In the genomic region with DNA sequence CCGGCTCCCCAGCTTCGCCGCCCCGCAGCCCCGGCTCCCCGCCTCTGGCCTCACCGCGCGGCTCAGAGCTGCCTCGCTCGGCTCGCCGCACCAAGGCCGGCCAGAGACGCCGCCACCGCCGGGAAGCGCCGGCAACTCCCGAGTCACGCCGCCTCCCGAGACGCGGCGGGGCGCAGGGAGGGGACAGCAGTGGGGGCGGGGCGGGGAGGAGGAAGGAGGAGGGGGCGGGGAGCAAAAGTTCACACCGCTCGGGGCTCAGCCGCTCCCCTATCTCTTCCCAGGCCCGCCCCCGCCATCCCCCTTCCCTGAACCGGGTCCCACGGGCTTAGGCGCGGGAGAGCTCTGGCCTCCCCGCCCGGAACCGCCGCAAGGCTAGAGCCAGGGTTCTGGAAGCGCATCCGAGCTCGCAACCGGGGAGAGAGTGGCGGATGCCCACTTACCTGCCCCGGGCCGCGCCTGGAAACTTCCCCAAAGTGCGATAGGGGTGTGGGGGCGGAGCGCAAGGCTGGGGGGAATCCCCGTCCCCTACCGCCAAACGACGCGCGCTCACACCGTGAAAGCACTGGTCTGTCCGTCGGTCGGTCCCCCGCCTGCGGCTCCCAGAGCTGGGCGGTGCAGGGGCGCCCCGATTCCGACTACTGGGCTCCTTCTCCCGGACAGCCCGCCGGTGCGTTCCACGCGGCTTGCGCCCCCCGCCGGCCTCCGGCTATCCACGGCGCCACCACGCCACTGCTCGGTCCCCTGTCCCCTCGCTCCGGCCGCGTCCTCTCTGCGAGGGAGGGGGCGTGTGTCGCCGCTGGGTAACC, we compare ENCODE assay signal across 1 cellular context.
TF ChIP-seq lines count a peak whose summit lies in the region.

No MANE protein-coding gene starts in this region.

TF ChIP-seq in HEK293, 187 proteins besides CTCF, POLR2A, EP300 and RAD21 (continued from another document and continues in another):
- TF ChIP-seq, protein P1, sequence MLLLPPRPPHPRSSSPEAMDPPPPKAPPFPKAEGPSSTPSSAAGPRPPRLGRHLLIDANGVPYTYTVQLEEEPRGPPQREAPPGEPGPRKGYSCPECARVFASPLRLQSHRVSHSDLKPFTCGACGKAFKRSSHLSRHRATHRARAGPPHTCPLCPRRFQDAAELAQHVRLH (tag by site-specific recombination; IDR thresholded peaks at IDR 0.05), result no peak
- TF ChIP-seq, protein P2, sequence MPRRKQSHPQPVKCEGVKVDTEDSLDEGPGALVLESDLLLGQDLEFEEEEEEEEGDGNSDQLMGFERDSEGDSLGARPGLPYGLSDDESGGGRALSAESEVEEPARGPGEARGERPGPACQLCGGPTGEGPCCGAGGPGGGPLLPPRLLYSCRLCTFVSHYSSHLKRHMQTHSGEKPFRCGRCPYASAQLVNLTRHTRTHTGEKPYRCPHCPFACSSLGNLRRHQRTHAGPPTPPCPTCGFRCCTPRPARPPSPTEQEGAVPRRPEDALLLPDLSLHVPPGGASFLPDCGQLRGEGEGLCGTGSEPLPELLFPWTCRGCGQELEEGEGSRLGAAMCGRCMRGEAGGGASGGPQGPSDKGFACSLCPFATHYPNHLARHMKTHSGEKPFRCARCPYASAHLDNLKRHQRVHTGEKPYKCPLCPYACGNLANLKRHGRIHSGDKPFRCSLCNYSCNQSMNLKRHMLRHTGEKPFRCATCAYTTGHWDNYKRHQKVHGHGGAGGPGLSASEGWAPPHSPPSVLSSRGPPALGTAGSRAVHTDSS (tag by site-specific recombination; IDR thresholded peaks at IDR 0.05), result no peak
- TF ChIP-seq ZNF785 (tag by site-specific recombination; IDR thresholded peaks at IDR 0.05) (no peak), ZNF394 (tag by site-specific recombination; IDR thresholded peaks at IDR 0.05; ENCODE audit: borderline replicate concordance) (no peak), ZNF146 (tag by site-specific recombination; IDR thresholded peaks at IDR 0.05) (no peak), ZNF501 (tag by site-specific recombination; IDR thresholded peaks at IDR 0.05) (peak; percentile 75; the same call in 1 of the 2 replicates), ZNF629 (tag by site-specific recombination; IDR thresholded peaks at IDR 0.05) (0 out of 2 replicates have a peak, but pooled peaks have one; percentile 18), ZNF677 (tag by site-specific recombination; IDR thresholded peaks at IDR 0.05) (no peak), ZNF791 (tag by site-specific recombination; IDR thresholded peaks at IDR 0.05) (no peak), ZSCAN23 (tag by site-specific recombination; IDR thresholded peaks at IDR 0.05) (no peak), BCL11A (tag by site-specific recombination; IDR thresholded peaks at IDR 0.05; ENCODE audit: low read depth) (no peak), KLF1 (tag by site-specific recombination; IDR thresholded peaks at IDR 0.05) (no peak; the same call in 1 of the 2 replicates), GLI4 (tag by site-specific recombination; IDR thresholded peaks at IDR 0.05) (no peak), ZNF138 (tag by site-specific recombination; IDR thresholded peaks at IDR 0.05; ENCODE audit: borderline replicate concordance) (no peak), ZFP69B (tag by site-specific recombination; IDR thresholded peaks at IDR 0.05) (no peak), ZNF366 (tag by site-specific recombination; conservative IDR thresholded peaks at IDR 0.05) (no peak), ZFP3 (tag by site-specific recombination; IDR thresholded peaks at IDR 0.05; ENCODE audit: low read depth) (no peak), SP7 (tag by site-specific recombination; IDR thresholded peaks at IDR 0.05) (peak; percentile 48), ZNF521 (tag by site-specific recombination; IDR thresholded peaks at IDR 0.05) (no peak), PRDM1 (tag by site-specific recombination; IDR thresholded peaks at IDR 0.05) (no peak), ZNF10 (tag by site-specific recombination; IDR thresholded peaks at IDR 0.05) (no peak), EGR2 (tag by site-specific recombination; IDR thresholded peaks at IDR 0.05; ENCODE audit: low read depth) (peak; percentile 48; the same call in 1 of the 2 replicates), ZXDB (tag by site-specific recombination; IDR thresholded peaks at IDR 0.05) (peak; percentile 51), ZNF221 (tag by site-specific recombination; IDR thresholded peaks at IDR 0.05; ENCODE audit: borderline replicate concordance) (no peak), ZNF416 (tag by site-specific recombination; IDR thresholded peaks at IDR 0.05) (no peak), ZNF549 (tag by site-specific recombination; IDR thresholded peaks at IDR 0.05) (no peak), ZNF335 (tag by site-specific recombination; conservative IDR thresholded peaks at IDR 0.05) (peak; percentile 79), ZNF529 (tag by site-specific recombination; IDR thresholded peaks at IDR 0.05; ENCODE audit: insufficient replicate concordance) (no peak), HOXC10 (CRISPR knock-in tag; IDR thresholded peaks at IDR 0.05) (no peak), ZNF768 (tag by site-specific recombination; IDR thresholded peaks at IDR 0.05) (no peak), ZNF600 (tag by site-specific recombination; IDR thresholded peaks at IDR 0.05) (peak; percentile 29; the same call in 1 of the 2 replicates)
- TF ChIP-seq, protein P3, sequence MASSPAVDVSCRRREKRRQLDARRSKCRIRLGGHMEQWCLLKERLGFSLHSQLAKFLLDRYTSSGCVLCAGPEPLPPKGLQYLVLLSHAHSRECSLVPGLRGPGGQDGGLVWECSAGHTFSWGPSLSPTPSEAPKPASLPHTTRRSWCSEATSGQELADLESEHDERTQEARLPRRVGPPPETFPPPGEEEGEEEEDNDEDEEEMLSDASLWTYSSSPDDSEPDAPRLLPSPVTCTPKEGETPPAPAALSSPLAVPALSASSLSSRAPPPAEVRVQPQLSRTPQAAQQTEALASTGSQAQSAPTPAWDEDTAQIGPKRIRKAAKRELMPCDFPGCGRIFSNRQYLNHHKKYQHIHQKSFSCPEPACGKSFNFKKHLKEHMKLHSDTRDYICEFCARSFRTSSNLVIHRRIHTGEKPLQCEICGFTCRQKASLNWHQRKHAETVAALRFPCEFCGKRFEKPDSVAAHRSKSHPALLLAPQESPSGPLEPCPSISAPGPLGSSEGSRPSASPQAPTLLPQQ (tag by site-specific recombination; IDR thresholded peaks at IDR 0.05), result peak; percentile 36; the same call in 1 of the 2 replicates
- TF ChIP-seq, protein P4, sequence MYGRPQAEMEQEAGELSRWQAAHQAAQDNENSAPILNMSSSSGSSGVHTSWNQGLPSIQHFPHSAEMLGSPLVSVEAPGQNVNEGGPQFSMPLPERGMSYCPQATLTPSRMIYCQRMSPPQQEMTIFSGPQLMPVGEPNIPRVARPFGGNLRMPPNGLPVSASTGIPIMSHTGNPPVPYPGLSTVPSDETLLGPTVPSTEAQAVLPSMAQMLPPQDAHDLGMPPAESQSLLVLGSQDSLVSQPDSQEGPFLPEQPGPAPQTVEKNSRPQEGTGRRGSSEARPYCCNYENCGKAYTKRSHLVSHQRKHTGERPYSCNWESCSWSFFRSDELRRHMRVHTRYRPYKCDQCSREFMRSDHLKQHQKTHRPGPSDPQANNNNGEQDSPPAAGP (tag by site-specific recombination; IDR thresholded peaks at IDR 0.05), result no peak; the same call in 1 of the 2 replicates
- TF ChIP-seq, protein P5, sequence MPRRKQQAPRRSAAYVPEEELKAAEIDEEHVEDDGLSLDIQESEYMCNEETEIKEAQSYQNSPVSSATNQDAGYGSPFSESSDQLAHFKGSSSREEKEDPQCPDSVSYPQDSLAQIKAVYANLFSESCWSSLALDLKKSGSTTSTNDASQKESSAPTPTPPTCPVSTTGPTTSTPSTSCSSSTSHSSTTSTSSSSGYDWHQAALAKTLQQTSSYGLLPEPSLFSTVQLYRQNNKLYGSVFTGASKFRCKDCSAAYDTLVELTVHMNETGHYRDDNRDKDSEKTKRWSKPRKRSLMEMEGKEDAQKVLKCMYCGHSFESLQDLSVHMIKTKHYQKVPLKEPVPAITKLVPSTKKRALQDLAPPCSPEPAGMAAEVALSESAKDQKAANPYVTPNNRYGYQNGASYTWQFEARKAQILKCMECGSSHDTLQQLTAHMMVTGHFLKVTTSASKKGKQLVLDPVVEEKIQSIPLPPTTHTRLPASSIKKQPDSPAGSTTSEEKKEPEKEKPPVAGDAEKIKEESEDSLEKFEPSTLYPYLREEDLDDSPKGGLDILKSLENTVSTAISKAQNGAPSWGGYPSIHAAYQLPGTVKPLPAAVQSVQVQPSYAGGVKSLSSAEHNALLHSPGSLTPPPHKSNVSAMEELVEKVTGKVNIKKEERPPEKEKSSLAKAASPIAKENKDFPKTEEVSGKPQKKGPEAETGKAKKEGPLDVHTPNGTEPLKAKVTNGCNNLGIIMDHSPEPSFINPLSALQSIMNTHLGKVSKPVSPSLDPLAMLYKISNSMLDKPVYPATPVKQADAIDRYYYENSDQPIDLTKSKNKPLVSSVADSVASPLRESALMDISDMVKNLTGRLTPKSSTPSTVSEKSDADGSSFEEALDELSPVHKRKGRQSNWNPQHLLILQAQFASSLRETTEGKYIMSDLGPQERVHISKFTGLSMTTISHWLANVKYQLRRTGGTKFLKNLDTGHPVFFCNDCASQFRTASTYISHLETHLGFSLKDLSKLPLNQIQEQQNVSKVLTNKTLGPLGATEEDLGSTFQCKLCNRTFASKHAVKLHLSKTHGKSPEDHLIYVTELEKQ (tag by site-specific recombination; IDR thresholded peaks at IDR 0.05; ENCODE audit: borderline replicate concordance), result no peak
- TF ChIP-seq, protein P6, sequence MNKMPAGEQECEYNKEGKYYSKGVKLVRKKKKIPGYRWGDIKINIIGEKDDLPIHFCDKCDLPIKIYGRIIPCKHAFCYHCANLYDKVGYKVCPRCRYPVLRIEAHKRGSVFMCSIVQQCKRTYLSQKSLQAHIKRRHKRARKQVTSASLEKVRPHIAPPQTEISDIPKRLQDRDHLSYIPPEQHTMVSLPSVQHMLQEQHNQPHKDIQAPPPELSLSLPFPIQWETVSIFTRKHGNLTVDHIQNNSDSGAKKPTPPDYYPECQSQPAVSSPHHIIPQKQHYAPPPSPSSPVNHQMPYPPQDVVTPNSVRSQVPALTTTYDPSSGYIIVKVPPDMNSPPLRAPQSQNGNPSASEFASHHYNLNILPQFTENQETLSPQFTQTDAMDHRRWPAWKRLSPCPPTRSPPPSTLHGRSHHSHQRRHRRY (tag by site-specific recombination; IDR thresholded peaks at IDR 0.05), result no peak
- TF ChIP-seq, protein P7, sequence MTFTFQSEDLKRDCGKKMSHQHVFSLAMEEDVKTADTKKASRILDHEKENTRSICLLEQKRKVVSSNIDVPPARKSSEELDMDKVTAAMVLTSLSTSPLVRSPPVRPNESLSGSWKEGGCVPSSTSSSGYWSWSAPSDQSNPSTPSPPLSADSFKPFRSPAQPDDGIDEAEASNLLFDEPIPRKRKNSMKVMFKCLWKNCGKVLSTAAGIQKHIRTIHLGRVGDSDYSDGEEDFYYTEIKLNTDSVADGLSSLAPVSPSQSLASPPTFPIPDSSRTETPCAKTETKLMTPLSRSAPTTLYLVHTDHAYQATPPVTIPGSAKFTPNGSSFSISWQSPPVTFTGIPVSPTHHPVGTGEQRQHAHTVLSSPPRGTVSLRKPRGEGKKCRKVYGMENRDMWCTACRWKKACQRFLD (tag by site-specific recombination; IDR thresholded peaks at IDR 0.05), result no peak
- TF ChIP-seq, protein P8, sequence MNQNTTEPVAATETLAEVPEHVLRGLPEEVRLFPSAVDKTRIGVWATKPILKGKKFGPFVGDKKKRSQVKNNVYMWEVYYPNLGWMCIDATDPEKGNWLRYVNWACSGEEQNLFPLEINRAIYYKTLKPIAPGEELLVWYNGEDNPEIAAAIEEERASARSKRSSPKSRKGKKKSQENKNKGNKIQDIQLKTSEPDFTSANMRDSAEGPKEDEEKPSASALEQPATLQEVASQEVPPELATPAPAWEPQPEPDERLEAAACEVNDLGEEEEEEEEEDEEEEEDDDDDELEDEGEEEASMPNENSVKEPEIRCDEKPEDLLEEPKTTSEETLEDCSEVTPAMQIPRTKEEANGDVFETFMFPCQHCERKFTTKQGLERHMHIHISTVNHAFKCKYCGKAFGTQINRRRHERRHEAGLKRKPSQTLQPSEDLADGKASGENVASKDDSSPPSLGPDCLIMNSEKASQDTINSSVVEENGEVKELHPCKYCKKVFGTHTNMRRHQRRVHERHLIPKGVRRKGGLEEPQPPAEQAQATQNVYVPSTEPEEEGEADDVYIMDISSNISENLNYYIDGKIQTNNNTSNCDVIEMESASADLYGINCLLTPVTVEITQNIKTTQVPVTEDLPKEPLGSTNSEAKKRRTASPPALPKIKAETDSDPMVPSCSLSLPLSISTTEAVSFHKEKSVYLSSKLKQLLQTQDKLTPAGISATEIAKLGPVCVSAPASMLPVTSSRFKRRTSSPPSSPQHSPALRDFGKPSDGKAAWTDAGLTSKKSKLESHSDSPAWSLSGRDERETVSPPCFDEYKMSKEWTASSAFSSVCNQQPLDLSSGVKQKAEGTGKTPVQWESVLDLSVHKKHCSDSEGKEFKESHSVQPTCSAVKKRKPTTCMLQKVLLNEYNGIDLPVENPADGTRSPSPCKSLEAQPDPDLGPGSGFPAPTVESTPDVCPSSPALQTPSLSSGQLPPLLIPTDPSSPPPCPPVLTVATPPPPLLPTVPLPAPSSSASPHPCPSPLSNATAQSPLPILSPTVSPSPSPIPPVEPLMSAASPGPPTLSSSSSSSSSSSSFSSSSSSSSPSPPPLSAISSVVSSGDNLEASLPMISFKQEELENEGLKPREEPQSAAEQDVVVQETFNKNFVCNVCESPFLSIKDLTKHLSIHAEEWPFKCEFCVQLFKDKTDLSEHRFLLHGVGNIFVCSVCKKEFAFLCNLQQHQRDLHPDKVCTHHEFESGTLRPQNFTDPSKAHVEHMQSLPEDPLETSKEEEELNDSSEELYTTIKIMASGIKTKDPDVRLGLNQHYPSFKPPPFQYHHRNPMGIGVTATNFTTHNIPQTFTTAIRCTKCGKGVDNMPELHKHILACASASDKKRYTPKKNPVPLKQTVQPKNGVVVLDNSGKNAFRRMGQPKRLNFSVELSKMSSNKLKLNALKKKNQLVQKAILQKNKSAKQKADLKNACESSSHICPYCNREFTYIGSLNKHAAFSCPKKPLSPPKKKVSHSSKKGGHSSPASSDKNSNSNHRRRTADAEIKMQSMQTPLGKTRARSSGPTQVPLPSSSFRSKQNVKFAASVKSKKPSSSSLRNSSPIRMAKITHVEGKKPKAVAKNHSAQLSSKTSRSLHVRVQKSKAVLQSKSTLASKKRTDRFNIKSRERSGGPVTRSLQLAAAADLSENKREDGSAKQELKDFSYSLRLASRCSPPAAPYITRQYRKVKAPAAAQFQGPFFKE (tag by site-specific recombination; IDR thresholded peaks at IDR 0.05; ENCODE audit: borderline replicate concordance), result no peak
- TF ChIP-seq, protein P9, sequence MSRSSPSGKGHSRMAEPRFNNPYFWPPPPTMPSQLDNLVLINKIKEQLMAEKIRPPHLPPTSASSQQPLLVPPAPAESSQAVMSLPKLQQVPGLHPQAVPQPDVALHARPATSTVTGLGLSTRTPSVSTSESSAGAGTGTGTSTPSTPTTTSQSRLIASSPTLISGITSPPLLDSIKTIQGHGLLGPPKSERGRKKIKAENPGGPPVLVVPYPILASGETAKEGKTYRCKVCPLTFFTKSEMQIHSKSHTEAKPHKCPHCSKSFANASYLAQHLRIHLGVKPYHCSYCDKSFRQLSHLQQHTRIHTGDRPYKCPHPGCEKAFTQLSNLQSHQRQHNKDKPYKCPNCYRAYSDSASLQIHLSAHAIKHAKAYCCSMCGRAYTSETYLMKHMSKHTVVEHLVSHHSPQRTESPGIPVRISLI (tag by site-specific recombination; IDR thresholded peaks at IDR 0.05), result no peak
